In genomic region chr21:45356653-45357435, GRCh38 we compare ENCODE assay signal across 1 cellular context.
A peak's percentile ranks its signal among the peaks of the same experiment; 100 is the strongest.
TF ChIP-seq lines count a peak whose summit lies in the region.

No MANE protein-coding gene starts in this region.

TF ChIP-seq in HepG2, 621 proteins besides CTCF, POLR2A, EP300 and RAD21 (continued from another document and continues in another):
- no peak for TF ChIP-seq BCLAF1 (IDR thresholded peaks at IDR 0.05)
- no peak for TF ChIP-seq ATF5 (CRISPR knock-in tag; IDR thresholded peaks at IDR 0.05; ENCODE audit: low read depth)
- no peak for TF ChIP-seq TCF12 (IDR thresholded peaks at IDR 0.05)
- TF ChIP-seq TCF12 (CRISPR knock-in tag; IDR thresholded peaks at IDR 0.05) = no peak
- TF ChIP-seq ATF2 (CRISPR knock-in tag; IDR thresholded peaks at IDR 0.05) = no peak
- TF ChIP-seq MLXIP (CRISPR knock-in tag; IDR thresholded peaks at IDR 0.05; ENCODE audit: borderline replicate concordance) = no peak
- TF ChIP-seq NBN (conservative IDR thresholded peaks at IDR 0.05) = no peak
- TF ChIP-seq HOXA7 (CRISPR knock-in tag; IDR thresholded peaks at IDR 0.05) = no peak
- TF ChIP-seq ZBTB4 (CRISPR knock-in tag; IDR thresholded peaks at IDR 0.05; ENCODE audit: borderline replicate concordance) = no peak
- TF ChIP-seq ZFAT (CRISPR knock-in tag; conservative IDR thresholded peaks at IDR 0.05) = no peak
- 0 out of 2 replicates have a peak, but pooled peaks have one; percentile 32 for TF ChIP-seq FOXC1 (CRISPR knock-in tag; IDR thresholded peaks at IDR 0.05; ENCODE audit: borderline replicate concordance)
- TF ChIP-seq NFE2 (CRISPR knock-in tag; IDR thresholded peaks at IDR 0.05) = no peak
- no peak for TF ChIP-seq ATF7-NPFF (CRISPR knock-in tag; IDR thresholded peaks at IDR 0.05; ENCODE audit: low read depth)
- no peak for TF ChIP-seq ZC3H13 (CRISPR knock-in tag; IDR thresholded peaks at IDR 0.05)
- peak; percentile 30; the same call in 1 of the 2 replicates for TF ChIP-seq ZNF281 (CRISPR knock-in tag; IDR thresholded peaks at IDR 0.05; ENCODE audit: borderline replicate concordance)
- TF ChIP-seq ZNF230 (CRISPR knock-in tag; IDR thresholded peaks at IDR 0.05) = no peak; the same call in 1 of the 2 replicates
- no peak for TF ChIP-seq NFIC (IDR thresholded peaks at IDR 0.05; ENCODE audit: low read length)
- no peak for TF ChIP-seq SP2 (CRISPR knock-in tag; IDR thresholded peaks at IDR 0.05)
- TF ChIP-seq CENPT (CRISPR knock-in tag; IDR thresholded peaks at IDR 0.05; ENCODE audit: low read depth) = no peak
- TF ChIP-seq SOX5 (CRISPR knock-in tag; IDR thresholded peaks at IDR 0.05; ENCODE audit: borderline replicate concordance) = peak; percentile 100
- TF ChIP-seq KDM5B (CRISPR knock-in tag; IDR thresholded peaks at IDR 0.05; ENCODE audit: borderline replicate concordance) = no peak
- TF ChIP-seq ZNF703 (CRISPR knock-in tag; IDR thresholded peaks at IDR 0.05; ENCODE audit: borderline replicate concordance) = no peak
- TF ChIP-seq ZMAT5 (CRISPR knock-in tag; IDR thresholded peaks at IDR 0.05; ENCODE audit: borderline replicate concordance, low read depth) = no peak
- no peak for TF ChIP-seq U2AF2 (IDR thresholded peaks at IDR 0.05; ENCODE audit: low read depth, low read length)
- 0 out of 2 replicates have a peak, but pooled peaks have one; percentile 30 for TF ChIP-seq ZNF343 (CRISPR knock-in tag; IDR thresholded peaks at IDR 0.05)
- TF ChIP-seq SNAPC4 (CRISPR knock-in tag; IDR thresholded peaks at IDR 0.05) = no peak
- TF ChIP-seq MAFK (conservative IDR thresholded peaks at IDR 0.05 in 1 of 2, IDR thresholded peaks at IDR 0.05 in 1 of 2; ENCODE audit: low read length in 2 of 2) = no peak
- TF ChIP-seq ZNF746 (CRISPR knock-in tag; IDR thresholded peaks at IDR 0.05) = no peak
- no peak for TF ChIP-seq BRD4 (CRISPR knock-in tag; IDR thresholded peaks at IDR 0.05)
- TF ChIP-seq ETV5 (CRISPR knock-in tag; IDR thresholded peaks at IDR 0.05; ENCODE audit: borderline replicate concordance) = no peak; the same call in 1 of the 2 replicates
- TF ChIP-seq CEBPZ (IDR thresholded peaks at IDR 0.05; ENCODE audit: low read length) = no peak
- no peak for TF ChIP-seq HNRNPLL (IDR thresholded peaks at IDR 0.05; ENCODE audit: low read depth, low read length, poor library complexity, severe bottlenecking)
- TF ChIP-seq ZNF543 (CRISPR knock-in tag; IDR thresholded peaks at IDR 0.05) = no peak
- no peak for TF ChIP-seq ZSCAN9 (CRISPR knock-in tag; IDR thresholded peaks at IDR 0.05; ENCODE audit: borderline replicate concordance)
- TF ChIP-seq BORCS8-MEF2B (CRISPR knock-in tag; IDR thresholded peaks at IDR 0.05) = no peak
- no peak for TF ChIP-seq KDM5A (IDR thresholded peaks at IDR 0.05; ENCODE audit: borderline replicate concordance, low read length)
